Comparison of ENCODE assay signal across 18 cellular contexts in the genomic region with DNA sequence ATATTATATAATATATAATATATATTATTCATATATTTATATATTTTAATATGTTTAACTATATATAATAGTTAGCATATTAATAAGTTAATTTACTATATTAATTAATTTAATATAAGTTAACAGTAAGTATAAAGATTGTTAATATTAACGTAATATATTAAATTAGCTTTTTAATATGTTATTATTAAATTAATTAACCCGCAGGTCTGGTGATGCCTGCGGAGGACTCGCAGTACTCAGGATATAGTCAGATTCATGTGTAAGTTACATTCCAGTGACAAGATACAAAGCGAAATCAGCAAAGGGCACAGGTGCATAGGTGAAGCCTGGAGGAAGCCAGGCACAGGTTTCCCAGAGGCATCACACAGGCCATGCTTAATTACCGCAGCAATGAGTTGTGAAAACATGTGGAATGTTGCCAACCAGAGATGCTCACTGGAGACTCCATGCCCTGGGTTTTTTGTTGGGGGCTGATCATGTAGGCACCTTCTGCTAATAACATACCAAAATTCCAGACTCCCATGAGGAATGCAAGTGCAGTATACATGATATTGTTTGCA.
"Had no signal": no experiment of that assay in that cellular context is flagged by ENCODE, and none has a peak within 500 bp of the region (broad histone marks: within the 10 kb centered on the region; RNA-seq: fewer than 3 reads in every experiment).

No MANE protein-coding gene starts in this region.

- H3K36me3 Mint-ChIP-seq: activated naive CD4-positive, alpha-beta T cell treated with anti-CD3 and anti-CD28 coated beads, Interleukin-2, amount 10 ng/mL, durations not matched to agents 7 days and 5 days; natural killer cell; neural progenitor cell had no signal

- H3K4me3 Mint-ChIP-seq: activated naive CD4-positive, alpha-beta T cell treated with anti-CD3 and anti-CD28 coated beads, Interleukin-2, amount 10 ng/mL, durations not matched to agents 7 days and 5 days; endodermal cell; natural killer cell; neural progenitor cell had no signal

- H3K27me3 Mint-ChIP-seq: activated naive CD4-positive, alpha-beta T cell treated with anti-CD3 and anti-CD28 coated beads, Interleukin-2, amount 10 ng/mL, durations not matched to agents 7 days and 5 days had no signal

- DNase-seq: activated CD8-positive, alpha-beta memory T cell treated with anti-CD3 and anti-CD28 coated beads for 24 hours; activated effector memory CD4-positive, alpha-beta T cell treated with anti-CD3 and anti-CD28 coated beads, Interleukin-2, amount 50 U/mL, for 16 hours; activated naive CD4-positive, alpha-beta T cell treated with anti-CD3 and anti-CD28 coated beads, Interleukin-2, amount 10 ng/mL, durations not matched to agents 7 days and 5 days; central memory CD4-positive, alpha-beta T cell; endodermal cell; foreskin fibroblast; head of caudate nucleus; kidney glomerular epithelial cell; left lung; mesendoderm; natural killer cell; occipital lobe; psoas muscle; stimulated activated naive CD4-positive, alpha-beta T cell; tibial artery; upper lobe of right lung had no signal

- ATAC-seq: esophagus mucosa, left lung, natural killer cell, psoas muscle had no signal

- H3K9me3 Mint-ChIP-seq: activated naive CD4-positive, alpha-beta T cell treated with anti-CD3 and anti-CD28 coated beads, Interleukin-2, amount 10 ng/mL, durations not matched to agents 7 days and 5 days; endodermal cell; natural killer cell; neural progenitor cell had no signal

- H3K27ac Mint-ChIP-seq: activated naive CD4-positive, alpha-beta T cell treated with anti-CD3 and anti-CD28 coated beads, Interleukin-2, amount 10 ng/mL, durations not matched to agents 7 days and 5 days; endodermal cell; natural killer cell; neural progenitor cell had no signal

- H3K4me1 Mint-ChIP-seq: activated naive CD4-positive, alpha-beta T cell treated with anti-CD3 and anti-CD28 coated beads, Interleukin-2, amount 10 ng/mL, durations not matched to agents 7 days and 5 days; endodermal cell; natural killer cell; neural progenitor cell had no signal
